In the genomic region with DNA sequence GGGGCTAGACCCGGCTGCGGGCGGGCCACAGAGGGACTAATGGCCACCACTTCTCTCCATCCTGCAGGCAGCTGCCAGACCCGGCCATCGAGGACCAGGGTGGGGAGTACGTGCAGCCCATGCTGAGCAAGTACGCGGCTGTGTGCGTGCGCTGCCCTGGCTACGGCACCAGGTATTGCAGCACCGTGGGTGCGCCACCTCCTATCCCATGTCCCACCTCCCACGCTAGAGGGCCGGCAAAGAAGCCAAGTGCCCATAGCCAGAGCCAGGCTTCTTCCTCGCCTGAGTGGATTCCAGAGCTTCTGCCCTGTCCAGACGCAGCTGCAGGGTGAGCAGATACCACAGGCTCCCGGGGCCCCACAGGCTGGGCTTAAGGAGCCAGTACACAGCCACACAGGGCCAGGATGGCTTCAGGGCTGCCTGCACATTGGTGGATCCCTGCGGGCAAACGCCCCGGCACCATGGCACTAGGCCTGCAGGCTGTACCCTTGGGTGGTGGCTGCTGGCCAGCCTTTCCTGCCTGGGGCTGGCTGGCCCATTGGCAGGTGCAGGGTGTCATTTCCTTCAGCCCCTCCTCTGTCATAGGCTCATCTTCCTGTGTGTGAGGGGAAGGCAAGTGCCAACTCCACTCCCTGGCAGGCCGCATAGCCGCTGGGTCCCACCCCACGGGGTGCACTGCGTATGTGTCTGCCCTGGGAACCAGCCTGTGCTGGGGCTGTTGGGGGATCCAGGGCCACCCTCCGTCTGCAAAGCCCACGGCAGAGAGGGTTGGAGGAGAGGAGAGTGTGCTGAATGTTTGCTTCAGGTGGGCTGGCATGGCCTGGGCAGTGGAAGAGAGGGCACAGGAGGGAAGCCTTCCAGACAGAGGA, we compare ENCODE assay signal across 22 cellular contexts. TPM values are rescaled to one million over a fixed set of nuclear protein-coding genes. Genes with fewer than 3 reads are reported as not detected.
DNase-seq lines count a peak whose midpoint lies in the region; ATAC-seq and TF ChIP-seq lines count a peak whose summit lies in the region.
"Had no signal": no experiment of that assay in that cellular context is flagged by ENCODE, and none has a peak within 500 bp of the region (broad histone marks: within the 10 kb centered on the region; RNA-seq: fewer than 3 reads in every experiment).

No MANE protein-coding gene starts in this region.

- H3K4ac ChIP-seq in mesenchymal stem cell (ENCODE audit: low read depth in 1 of 2, low read length in 2 of 2) = no peak overlapping the region

- H3K9me3 ChIP-seq in BLaER1 (no peaks in the 10 kb centered on the region), WERI-Rb-1 (ENCODE audit: severe bottlenecking) (no peaks in the 10 kb centered on the region), mesenchymal stem cell (ENCODE audit: control insufficient read depth, low read length) (no peaks in the 10 kb centered on the region)
- H3K9me3 ChIP-seq: gastroesophageal sphincter, MG63 had no signal

- H4K20me1 ChIP-seq in BLaER1 = no peaks in the 10 kb centered on the region

- no peak overlapping the region for H3K18ac ChIP-seq in mesenchymal stem cell (ENCODE audit: low read depth in 1 of 2, low read length in 2 of 2)

- H3K27ac ChIP-seq in BLaER1 (peak overlapping the region; percentile 38; the same call in 1 of the 2 replicates), WERI-Rb-1 (no peak overlapping the region), mesenchymal stem cell (ENCODE audit: low read length, poor library complexity, severe bottlenecking) (no peak overlapping the region)
- H3K27ac ChIP-seq: dorsolateral prefrontal cortex, gastroesophageal sphincter had no signal

- no peak overlapping the region for H3K23ac ChIP-seq in mesenchymal stem cell (ENCODE audit: low read length in 2 of 2)

- H3K14ac ChIP-seq in mesenchymal stem cell (ENCODE audit: low read length in 2 of 2) = no peak overlapping the region

- peaks cover 2% of the 10 kb centered on the region for H3K79me1 ChIP-seq in mesenchymal stem cell (replicated peaks; ENCODE audit: low read length, poor library complexity, severe bottlenecking)

- ATAC-seq in HG03520 (IDR thresholded peaks at IDR 0.05; ENCODE audit: unreplicated experiment) = no peak
- no peak for ATAC-seq in GM19324 (IDR thresholded peaks at IDR 0.05; ENCODE audit: low FRiP score, unreplicated experiment)
- ATAC-seq: activated CD4-positive, CD25-positive, alpha-beta regulatory T cell treated with anti-CD3 and anti-CD28 coated beads, Interleukin-2, amount 50 U/mL, for 24 hours; activated T-cell treated with anti-CD3 and anti-CD28 coated beads, Interleukin-2, amount 50 U/mL, for 4 hours; gastroesophageal sphincter; stimulated activated naive B cell treated with anti-CD40 and anti-IgM and Interleukin-4, amounts not matched to agents 10 μg/mL and 1 μg/mL and 100 μg/mL, for 72 hours had no signal

- H3K4me3 ChIP-seq in BLaER1 (no peak overlapping the region), WERI-Rb-1 (ENCODE audit: low read depth, low read length) (no peak overlapping the region), mesenchymal stem cell (ENCODE audit: insufficient read depth in 1 of 2, low read depth in 1 of 2, low read length in 2 of 2) (no peak overlapping the region)
- H3K4me3 ChIP-seq: dorsolateral prefrontal cortex, gastroesophageal sphincter, MG63 had no signal

- peaks cover 71% of the 10 kb centered on the region for H3K36me3 ChIP-seq in BLaER1
- H3K36me3 ChIP-seq in WERI-Rb-1 = no peaks in the 10 kb centered on the region; the same call in 1 of the 2 replicates
- H3K36me3 ChIP-seq in mesenchymal stem cell (ENCODE audit: control insufficient read depth in 1 of 2, insufficient read depth in 2 of 2, low read depth in 1 of 2, low read length in 2 of 2) = peaks cover 55 to 61% of the 10 kb centered on the region in 2 experiments

- H4K91ac ChIP-seq in mesenchymal stem cell (ENCODE audit: low read length) = no peak overlapping the region

- no peak overlapping the region for H2BK15ac ChIP-seq in mesenchymal stem cell (ENCODE audit: low read depth, poor library complexity, severe bottlenecking)

- H3K4me1 ChIP-seq in BLaER1 = peaks cover 14% of the 10 kb centered on the region
- peaks cover 16% of the 10 kb centered on the region for H3K4me1 ChIP-seq in mesenchymal stem cell (ENCODE audit: control insufficient read depth, insufficient read depth, low read depth, low read length)
- H3K4me1 ChIP-seq: gastroesophageal sphincter had no signal

- H2BK5ac ChIP-seq in mesenchymal stem cell (ENCODE audit: low read depth, low read length, poor library complexity, severe bottlenecking) = no peak overlapping the region

- H3K9ac ChIP-seq in BLaER1 (no peak overlapping the region), mesenchymal stem cell (ENCODE audit: low read length) (no peak overlapping the region)

- H3K4me2 ChIP-seq in BLaER1 (no peak overlapping the region), mesenchymal stem cell (ENCODE audit: low read length, poor library complexity, severe bottlenecking) (no peak overlapping the region)

- H3K27me3 ChIP-seq in BLaER1 = no peaks in the 10 kb centered on the region
- H3K27me3 ChIP-seq in WERI-Rb-1 (ENCODE audit: insufficient read depth, low read depth, severe bottlenecking) = no peaks in the 10 kb centered on the region
- H3K27me3 ChIP-seq in mesenchymal stem cell (ENCODE audit: control insufficient read depth in 1 of 2, insufficient read depth in 1 of 2, low read length in 2 of 2) = no peaks in the 10 kb centered on the region
- H3K27me3 ChIP-seq: dorsolateral prefrontal cortex, gastroesophageal sphincter, MG63 had no signal

- H2AK5ac ChIP-seq in mesenchymal stem cell (ENCODE audit: low read length, severe bottlenecking) = no peak overlapping the region

- TF ChIP-seq CTCF in WERI-Rb-1 (IDR thresholded peaks at IDR 0.05; ENCODE audit: low read depth, low read length) = 0 out of 2 replicates have a peak, but pooled peaks have one; percentile 4

- H4K8ac ChIP-seq in mesenchymal stem cell (ENCODE audit: low read length) = peak overlapping the region; percentile 12

- DNase-seq in WERI-Rb-1 (no peak), mesenchymal stem cell (no peak), dedifferentiated amniotic fluid mesenchymal stem cell (ENCODE audit: extremely low spot score) (no peak)
- DNase-seq: activated CD8-positive, alpha-beta memory T cell treated with anti-CD3 and anti-CD28 coated beads for 24 hours; activated naive CD4-positive, alpha-beta T cell treated with anti-CD3 and anti-CD28 coated beads, Interleukin-2, amount 50 U/mL, for 16 hours; activated T-cell treated with anti-CD3 and anti-CD28 coated beads, Interleukin-2, amount 50 U/mL, for 4 hours; anterior cingulate cortex; central memory CD4-positive, alpha-beta T cell; DMS 273 treated with DMSO at 0.1 percent for 48 hours; dorsolateral prefrontal cortex; GDM1; NCI-H1436 treated with DMSO at 0.1 percent for 48 hours; NCI-H524; RPMI8226; stimulated activated CD4-positive, alpha-beta T cell treated with anti-CD3 and anti-CD28 coated beads, Interleukin-1b, Interleukin-23, amount 100 ng/mL, for 48 hours; stimulated activated naive B cell treated with anti-CD40 and anti-IgM and Interleukin-4, amounts not matched to agents 10 μg/mL and 1 μg/mL and 100 μg/mL, for 72 hours had no signal

- no peak overlapping the region for H2BK120ac ChIP-seq in mesenchymal stem cell (ENCODE audit: low read depth, low read length)

- 95% methylated on average over 27 of the region's 27 CpGs for WGBS in mesenchymal stem cell

- no peak overlapping the region for H2AFZ ChIP-seq in mesenchymal stem cell (ENCODE audit: low read depth, low read length)

- H2BK12ac ChIP-seq in mesenchymal stem cell (ENCODE audit: low read length in 2 of 2) = no peak overlapping the region

RNA-seq across cellular contexts. Expression of gene DGCR8, which starts 16.5 kb away (rescaled TPM):
- polyA plus RNA-seq in mesenchymal stem cell (2013, experiment 1 of 2) = 11.9 TPM
- polyA plus RNA-seq in mesenchymal stem cell (2013, experiment 2 of 2) = 11.1 TPM

RNA-seq across cellular contexts. Expression of gene TANGO2, which starts 42.6 kb away (rescaled TPM):
- polyA plus RNA-seq in mesenchymal stem cell (2013, experiment 1 of 2) = 16.0 TPM
- polyA plus RNA-seq in mesenchymal stem cell (2013, experiment 2 of 2) = 16.1 TPM

RNA-seq across cellular contexts. Expression of gene ARVCF, which starts 46.9 kb away (rescaled TPM):
- polyA plus RNA-seq in mesenchymal stem cell (2013, experiment 1 of 2) = 3.0 TPM
- 3.2 TPM for polyA plus RNA-seq in mesenchymal stem cell (2013, experiment 2 of 2)

RNA-seq across cellular contexts. Expression of gene RANBP1, which starts 52.4 kb away (rescaled TPM):
- 126 TPM for polyA plus RNA-seq in mesenchymal stem cell (2013, experiment 1 of 2)
- polyA plus RNA-seq in mesenchymal stem cell (2013, experiment 2 of 2) = 125 TPM

RNA-seq across cellular contexts. Expression of gene TRMT2A, which starts 53.5 kb away (rescaled TPM):
- 20.4 TPM for polyA plus RNA-seq in mesenchymal stem cell (2013, experiment 1 of 2)
- 22.5 TPM for polyA plus RNA-seq in mesenchymal stem cell (2013, experiment 2 of 2)
